ENCODE assay signal across 12 cellular contexts in the genomic region with DNA sequence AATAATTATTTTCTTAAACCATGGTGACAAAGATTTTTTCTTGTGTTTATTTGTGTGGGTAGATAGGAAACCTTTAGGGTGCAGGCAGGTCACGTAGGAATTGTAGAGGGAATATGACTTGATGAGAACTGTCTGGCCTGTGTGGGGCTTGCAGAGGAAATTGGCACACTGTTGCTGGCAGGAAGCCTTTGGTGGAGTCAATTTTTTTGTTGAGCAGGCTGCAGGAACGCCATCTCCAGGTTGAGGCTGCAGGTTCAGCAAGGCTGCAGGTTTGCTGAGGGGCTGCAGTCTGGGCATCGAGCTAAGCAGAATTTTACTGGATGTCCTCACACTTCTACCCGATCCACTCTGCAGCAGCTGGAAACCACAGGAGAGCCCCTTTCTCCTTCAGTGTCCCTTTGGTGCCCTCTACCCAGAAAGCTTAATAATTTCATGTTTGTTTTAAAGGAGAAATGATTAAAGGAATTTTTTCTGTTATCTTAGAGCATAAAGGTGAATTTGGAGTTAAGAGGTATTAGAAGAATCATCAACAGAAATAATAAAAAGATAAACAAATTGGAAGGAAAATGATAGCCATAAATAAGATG. TPM values are rescaled to one million over a fixed set of nuclear protein-coding genes. Genes with fewer than 3 reads are reported as not detected.
DNase-seq lines count a peak whose midpoint lies in the region; ATAC-seq and TF ChIP-seq lines count a peak whose summit lies in the region.
"Had no signal": no experiment of that assay in that cellular context is flagged by ENCODE, and none has a peak within 500 bp of the region (broad histone marks: within the 10 kb centered on the region; RNA-seq: fewer than 3 reads in every experiment).

No MANE protein-coding gene starts in this region.

- DNase-seq in MCF 10A (ENCODE audit: unreplicated experiment) (peak; percentile 28), breast epithelium (ENCODE audit: low spot score in 2 of 2) (no peak), RWPE1 (ENCODE audit: low spot score) (no peak), fibroblast of mammary gland (ENCODE audit: low read depth) (peak; percentile 35), retinal pigment epithelial cell (ENCODE audit: low read depth) (no peak), NCI-H187 treated with DMSO at 0.1 percent for 48 hours (lab: John Stamatoyannopoulos, UW) (no peak), vagina (ENCODE audit: extremely low spot score in 2 of 2) (no peak)
- DNase-seq: activated naive CD4-positive, alpha-beta T cell treated with Interleukin-2 at 50 U/mL for 16 hours; CD4-positive, CD25-positive, alpha-beta regulatory T cell; mucosa of descending colon had no signal

- peaks cover 7% of the 10 kb centered on the region for H3K9me3 Mint-ChIP-seq in MCF 10A (ENCODE audit: unreplicated experiment)

- H3K27ac ChIP-seq in breast epithelium (no peak overlapping the region), RWPE1 (no peak overlapping the region), vagina (no peak overlapping the region)
- H3K27ac ChIP-seq: foreskin keratinocyte had no signal

- CTCF ChIA-PET in MCF 10A (lab: Yijun Ruan, JAX) (interaction anchor here (0.6 to 1.5 kb wide), 4 partner anchors 28 to 617 kb away, joined by 3 to 4 read pairs (median 3); no protein-coding TSS in a partner anchor), RWPE1 (lab: Yijun Ruan, JAX) (interaction anchor here (0.7 to 1.3 kb wide), 2 partner anchors 119 to 741 kb away, joined by 3 to 5 read pairs; no protein-coding TSS in a partner anchor)

- intact Hi-C loops in MCF 10A (cut with micrococcal nuclease): no loop called here
- intact Hi-C loops in breast epithelium (cut with DNase I; ENCODE audit: low total_unique reads): no loop called here
- intact Hi-C loops in vagina (cut with DNase I): no loop called here

- H3K27me3 ChIP-seq in breast epithelium (no peaks in the 10 kb centered on the region), vagina (no peaks in the 10 kb centered on the region)
- H3K27me3 ChIP-seq: foreskin keratinocyte had no signal

- ATAC-seq in HG03025 (IDR thresholded peaks at IDR 0.05; ENCODE audit: low FRiP score, unreplicated experiment): no peak
- ATAC-seq: foreskin keratinocyte, mucosa of descending colon had no signal

- H3K27ac Mint-ChIP-seq in MCF 10A (ENCODE audit: low read depth, unreplicated experiment): no peak overlapping the region
- H3K27ac Mint-ChIP-seq: CD4-positive, CD25-positive, alpha-beta regulatory T cell had no signal

- no peaks in the 10 kb centered on the region for H3K4me1 Mint-ChIP-seq in MCF 10A (ENCODE audit: insufficient read depth, unreplicated experiment)
- H3K4me1 Mint-ChIP-seq: CD4-positive, CD25-positive, alpha-beta regulatory T cell had no signal

- BruUV-seq in MCF 10A (replicated peaks; lab: Mats Ljungman, UMichigan): no TSS peak

- no peak overlapping the region for H3K4me3 Mint-ChIP-seq in MCF 10A (ENCODE audit: unreplicated experiment)
- H3K4me3 Mint-ChIP-seq: CD4-positive, CD25-positive, alpha-beta regulatory T cell had no signal

- H3K4me3 ChIP-seq in breast epithelium: no peak overlapping the region
- H3K4me3 ChIP-seq in fibroblast of mammary gland (ENCODE audit: control insufficient read depth, low read depth, low read length): no peak overlapping the region
- no peak overlapping the region for H3K4me3 ChIP-seq in retinal pigment epithelial cell (ENCODE audit: low read length)
- H3K4me3 ChIP-seq in vagina: no peak overlapping the region
- H3K4me3 ChIP-seq: mucosa of descending colon had no signal

- peaks cover 0 to 7% of the 10 kb centered on the region in 2 donors for H3K9me3 ChIP-seq in breast epithelium
- no peaks in the 10 kb centered on the region for H3K9me3 ChIP-seq in vagina

- TF ChIP-seq CTCF in MCF 10A (IDR thresholded peaks at IDR 0.05; ENCODE audit: unreplicated experiment) (no peak), breast epithelium (IDR thresholded peaks at IDR 0.05) (no peak), RWPE1 (conservative IDR thresholded peaks at IDR 0.05; ENCODE audit: low read depth) (peak; percentile 18; the same call in 1 of the 2 replicates), fibroblast of mammary gland (conservative IDR thresholded peaks at IDR 0.05; ENCODE audit: control insufficient read depth, insufficient read depth, low read depth, low read length) (no peak), retinal pigment epithelial cell (conservative IDR thresholded peaks at IDR 0.05; ENCODE audit: low read depth, low read length) (peak; percentile 29), vagina (IDR thresholded peaks at IDR 0.05) (no peak)

- TF ChIP-seq POLR2A in breast epithelium (IDR thresholded peaks at IDR 0.05) (no peak), vagina (IDR thresholded peaks at IDR 0.05) (no peak)

- H3K36me3 Mint-ChIP-seq in MCF 10A (ENCODE audit: insufficient read depth, unreplicated experiment): no peaks in the 10 kb centered on the region
- H3K36me3 Mint-ChIP-seq: CD4-positive, CD25-positive, alpha-beta regulatory T cell had no signal

- POLR2A ChIA-PET in MCF 10A (lab: Yijun Ruan, JAX) (interaction anchor here (3.9 kb wide), 1 partner anchor 36 kb away, joined by 18 read pairs; the partner anchor contains the start of gene TBC1D12), RWPE1 (lab: Yijun Ruan, JAX; ENCODE audit: low non-redundant PET) (no interaction called here)

- no peaks in the 10 kb centered on the region for H3K4me1 ChIP-seq in breast epithelium
- H3K4me1 ChIP-seq in vagina: peaks cover 7% of the 10 kb centered on the region
- H3K4me1 ChIP-seq: foreskin keratinocyte had no signal

- H3K36me3 ChIP-seq in breast epithelium (no peaks in the 10 kb centered on the region), vagina (peaks cover 0 to 3% of the 10 kb centered on the region in 2 donors)

- no peaks in the 10 kb centered on the region for H3K27me3 Mint-ChIP-seq in MCF 10A (ENCODE audit: insufficient read depth, unreplicated experiment)
- H3K27me3 Mint-ChIP-seq: CD4-positive, CD25-positive, alpha-beta regulatory T cell had no signal

RNA-seq across cellular contexts. Expression of gene TBC1D12, which starts 37.0 kb away (rescaled TPM):
- total RNA-seq in MCF 10A (2022): 5.4 and 5.9 TPM in 2 replicates
- total RNA-seq in breast epithelium: 10 to 100 TPM; 19.0 to 29.4 (median 27.2) TPM
- total RNA-seq in vagina: 14.7 TPM
- total RNA-seq: CD4-positive, CD25-positive, alpha-beta regulatory T cell had no signal

Comparison
In these comparisons a context has a peak if more than half of its experiments do, and no peak if none do; other contexts are left out.
1. DNase-seq: peak in MCF 10A (single experiment) and fibroblast of mammary gland (single experiment); none in breast epithelium (0 of 2), RWPE1 (single experiment), retinal pigment epithelial cell (single experiment), NCI-H187 treated with DMSO at 0.1 percent for 48 hours (single experiment) and vagina (0 of 2).
2. CTCF ChIP-seq: peak in RWPE1 (single experiment) and retinal pigment epithelial cell (single experiment); none in MCF 10A (single experiment), breast epithelium (0 of 3), fibroblast of mammary gland (single experiment) and vagina (0 of 3).